Comparison of ENCODE assay signal across 8 cellular contexts in the genomic region with DNA sequence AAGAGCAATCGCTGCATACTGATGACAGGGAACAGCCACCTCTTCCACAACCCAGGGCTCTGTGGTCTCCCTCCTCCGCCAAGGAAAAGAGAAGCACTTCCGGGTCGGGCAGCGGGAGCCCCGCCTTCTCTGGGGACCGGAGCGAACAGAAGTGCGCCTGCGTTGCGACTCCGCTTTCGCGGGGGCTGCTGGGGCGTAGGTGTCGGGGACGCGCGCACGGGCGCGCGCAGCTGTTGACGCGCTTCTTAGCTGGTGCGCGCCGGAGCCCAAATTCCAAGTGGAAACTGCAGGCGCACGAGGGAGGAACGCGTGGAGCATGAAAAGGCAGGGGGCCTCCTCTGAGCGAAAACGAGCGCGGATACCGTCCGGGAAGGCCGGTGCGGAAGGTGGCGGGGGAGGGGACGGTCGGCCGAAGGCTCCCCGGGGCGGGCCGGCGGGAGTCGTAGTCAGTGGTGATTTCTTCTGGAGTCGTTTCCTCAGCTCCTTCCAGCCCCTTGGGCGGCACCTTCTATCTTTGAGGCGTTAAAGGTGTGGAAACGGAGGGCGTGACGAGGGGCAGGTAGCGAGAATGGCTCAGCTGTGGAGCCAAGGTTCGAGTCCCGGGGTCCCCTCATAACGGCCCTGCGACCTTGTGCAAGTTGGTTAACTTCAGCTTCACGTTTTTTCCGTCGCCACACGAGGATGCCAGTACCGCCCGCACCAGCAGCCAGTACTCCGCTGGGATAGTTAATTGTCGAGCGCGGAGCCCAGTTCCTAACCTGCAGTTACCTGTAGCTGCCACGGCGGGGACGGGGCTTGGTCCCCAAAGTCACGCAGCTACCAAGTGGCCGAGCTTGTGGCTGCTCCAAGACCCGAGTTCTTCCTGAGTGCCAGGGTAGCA. TPM values are rescaled to one million over a fixed set of nuclear protein-coding genes. Genes with fewer than 3 reads are reported as not detected.
A peak's percentile ranks its signal among the peaks of the same experiment; 100 is the strongest.
DNase-seq lines count a peak whose midpoint lies in the region; ATAC-seq and TF ChIP-seq lines count a peak whose summit lies in the region.

A gene (minus strand): TSS at position 95 of the 880 bp plus-strand sequence. CDS start 78 bp downstream, at position 17.
A gene with protein sequence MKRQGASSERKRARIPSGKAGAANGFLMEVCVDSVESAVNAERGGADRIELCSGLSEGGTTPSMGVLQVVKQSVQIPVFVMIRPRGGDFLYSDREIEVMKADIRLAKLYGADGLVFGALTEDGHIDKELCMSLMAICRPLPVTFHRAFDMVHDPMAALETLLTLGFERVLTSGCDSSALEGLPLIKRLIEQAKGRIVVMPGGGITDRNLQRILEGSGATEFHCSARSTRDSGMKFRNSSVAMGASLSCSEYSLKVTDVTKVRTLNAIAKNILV (plus strand): TSS at position 202 of the 880 bp plus-strand sequence. CDS start 115 bp downstream, at position 317.

- TF ChIP-seq CTCF in GM12875 (IDR thresholded peaks at IDR 0.05; ENCODE audit: borderline replicate concordance, insufficient read depth, low read depth, low read length) (peak; percentile 56), cardiac muscle cell (IDR thresholded peaks at IDR 0.05; ENCODE audit: low read depth, low read length) (peak; percentile 21), parathyroid adenoma (IDR thresholded peaks at IDR 0.05) (peak; percentile 34), tibial nerve (IDR thresholded peaks at IDR 0.05) (peak in 3 of 5 experiments; percentile 12 to 31 (median 19))

- peak within 1 kb of the TSS; percentile 86 for H3K4me3 ChIP-seq in GM12875 (ENCODE audit: low read depth, low read length)
- H3K4me3 ChIP-seq in adipocyte (ENCODE audit: low read length) = peak within 1 kb of the TSS; percentile 92
- H3K4me3 ChIP-seq in cardiac muscle cell = peak within 1 kb of the TSS; percentile 49
- H3K4me3 ChIP-seq in parathyroid adenoma (ENCODE audit: low read depth, low read length) = peak within 1 kb of the TSS; percentile 80
- H3K4me3 ChIP-seq in tibial nerve = peak within 1 kb of the TSS; percentile 50 to 99 (median 88)

- no peaks in the 10 kb centered on the region for H3K79me2 ChIP-seq in parathyroid adenoma

- H3K9ac ChIP-seq in adipocyte (ENCODE audit: low read length) (peak within 1 kb of the TSS; percentile 100), parathyroid adenoma (peak within 1 kb of the TSS; percentile 70)

- peaks cover 25% of the 10 kb centered on the region for H3K36me3 ChIP-seq in adipocyte (ENCODE audit: control insufficient read depth, insufficient read depth, low read length, severe bottlenecking)
- H3K36me3 ChIP-seq in cardiac muscle cell = peaks cover 15% of the 10 kb centered on the region
- no peaks in the 10 kb centered on the region for H3K36me3 ChIP-seq in parathyroid adenoma (ENCODE audit: control insufficient read depth, insufficient read depth, low read length)
- H3K36me3 ChIP-seq in tibial nerve = peaks cover 0 to 38% (median 0%) of the 10 kb centered on the region in 3 donors

- 0% methylated on average over 65 to 72 of the region's 76 CpGs for whole genome bisulfite sequencing in tibial nerve, 2 donors

- DNase-seq in NCI-H1436 (lab: John Stamatoyannopoulos, UW) (peak; percentile 95), T follicular helper cell (ENCODE audit: low read depth) (peak; percentile 92), adipocyte (ENCODE audit: low read depth) (peak; percentile 99), cardiac muscle cell (ENCODE audit: low read depth in 1 of 2, low spot score in 1 of 2) (peak; percentile 98), tibial nerve (ENCODE audit: low spot score in 2 of 2) (peak; percentile 89 to 92)

- H2AFZ ChIP-seq in parathyroid adenoma = peak within 1 kb of the TSS; percentile 97

- TF ChIP-seq POLR2A in tibial nerve (IDR thresholded peaks at IDR 0.05) = peak; percentile 72 to 81

- peak; percentile 83 for ATAC-seq in HG02840 (IDR thresholded peaks at IDR 0.05; ENCODE audit: low FRiP score, unreplicated experiment)

- H3K4me1 ChIP-seq in adipocyte (ENCODE audit: control insufficient read depth, insufficient read depth, low read length) (peaks cover 50% of the 10 kb centered on the region), cardiac muscle cell (ENCODE audit: low read depth) (peaks cover 15% of the 10 kb centered on the region), parathyroid adenoma (no peaks in the 10 kb centered on the region), tibial nerve (peaks cover 0 to 36% (median 20%) of the 10 kb centered on the region in 4 donors)

- peak within 1 kb of the TSS; percentile 89 for H3K27ac ChIP-seq in cardiac muscle cell
- H3K27ac ChIP-seq in parathyroid adenoma = peak within 1 kb of the TSS; percentile 91
- H3K27ac ChIP-seq in tibial nerve = peak within 1 kb of the TSS; percentile 76 to 95 (median 94)

- H3K4me2 ChIP-seq in parathyroid adenoma (ENCODE audit: low read length) = peak within 1 kb of the TSS; percentile 68

- H3K27me3 ChIP-seq in adipocyte (replicated peaks; ENCODE audit: control insufficient read depth, insufficient read depth, low read length) (no peaks in the 10 kb centered on the region), cardiac muscle cell (no peaks in the 10 kb centered on the region), parathyroid adenoma (ENCODE audit: control insufficient read depth, insufficient read depth, low read length) (no peaks in the 10 kb centered on the region), tibial nerve (no peaks in the 10 kb centered on the region)

- peak; percentile 71 to 94 for TF ChIP-seq EP300 in tibial nerve (IDR thresholded peaks at IDR 0.05)

- no peaks in the 10 kb centered on the region for H3K9me3 ChIP-seq in adipocyte (ENCODE audit: control insufficient read depth, low read length)
- no peaks in the 10 kb centered on the region for H3K9me3 ChIP-seq in cardiac muscle cell (ENCODE audit: low read depth)
- no peaks in the 10 kb centered on the region for H3K9me3 ChIP-seq in parathyroid adenoma (ENCODE audit: control insufficient read depth, low read length)
- H3K9me3 ChIP-seq in tibial nerve = no peaks in the 10 kb centered on the region

RNA-seq across cellular contexts. Expression of the first gene that starts in this region (rescaled TPM):
- total RNA-seq in cardiac muscle cell = 32.2 and 33.8 TPM in 2 replicates
- polyA plus RNA-seq in cardiac muscle cell = 33.0 and 44.1 TPM in 2 replicates
- 10 to 100 TPM; 25.2 to 31.0 (median 30.4) TPM for total RNA-seq in tibial nerve

RNA-seq across cellular contexts. Expression of the second gene that starts in this region (rescaled TPM):
- total RNA-seq in cardiac muscle cell (25.9 and 52.0 TPM in 2 replicates), tibial nerve (10 to 100 TPM; 21.9 to 55.7 (median 40.1) TPM)
- 33.7 and 47.6 TPM in 2 replicates for polyA plus RNA-seq in cardiac muscle cell

Comparison
In these comparisons a context has a peak if more than half of its experiments do, and no peak if none do; other contexts are left out.
1. Peak in every context shown above with its lines: DNase-seq, ATAC-seq, H3K4me3 ChIP-seq and H3K27ac ChIP-seq.